8 cellular contexts compared by ENCODE assay signal in the genomic region with DNA sequence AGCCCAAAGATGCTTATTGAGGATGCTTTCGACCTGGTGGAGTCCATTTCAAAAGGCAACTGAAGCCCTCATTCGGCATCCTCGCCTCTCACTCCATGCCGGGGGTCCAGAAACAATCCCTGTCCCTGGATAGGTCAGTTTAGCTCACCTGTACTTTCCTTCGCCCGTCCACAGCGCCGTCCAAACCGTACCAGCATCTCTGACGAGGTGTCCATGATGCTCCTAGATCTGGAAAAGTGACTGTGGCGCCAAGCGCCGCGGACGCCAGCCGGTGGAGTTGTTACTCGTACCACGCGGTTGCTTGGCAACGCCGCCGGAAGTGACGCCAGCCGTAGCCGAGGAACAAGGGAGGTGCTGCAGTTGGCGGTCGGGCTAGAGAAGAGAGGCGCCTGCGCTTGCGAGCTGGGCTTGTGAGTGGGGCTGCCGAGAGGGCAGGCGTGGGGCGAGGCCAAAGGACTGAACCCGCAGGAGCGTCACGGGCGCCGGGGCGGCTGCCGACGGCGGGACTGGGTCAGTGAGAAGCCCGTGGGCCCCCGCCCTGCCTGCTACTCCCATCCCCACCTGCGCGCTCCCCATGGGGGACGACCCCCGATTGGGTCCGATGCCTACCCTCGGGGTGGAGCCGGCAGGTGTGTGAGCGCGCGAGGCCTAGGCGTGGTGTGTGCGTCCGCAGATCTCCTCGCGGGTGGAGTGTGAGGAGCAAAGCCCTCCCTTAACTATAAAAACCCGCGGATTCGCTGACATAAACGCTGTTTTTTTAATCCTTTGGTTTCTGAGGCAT. TPM values are rescaled to one million over a fixed set of nuclear protein-coding genes. Genes with fewer than 3 reads are reported as not detected.
DNase-seq lines count a peak whose midpoint lies in the region; TF ChIP-seq lines count a peak whose summit lies in the region.

A gene with protein sequence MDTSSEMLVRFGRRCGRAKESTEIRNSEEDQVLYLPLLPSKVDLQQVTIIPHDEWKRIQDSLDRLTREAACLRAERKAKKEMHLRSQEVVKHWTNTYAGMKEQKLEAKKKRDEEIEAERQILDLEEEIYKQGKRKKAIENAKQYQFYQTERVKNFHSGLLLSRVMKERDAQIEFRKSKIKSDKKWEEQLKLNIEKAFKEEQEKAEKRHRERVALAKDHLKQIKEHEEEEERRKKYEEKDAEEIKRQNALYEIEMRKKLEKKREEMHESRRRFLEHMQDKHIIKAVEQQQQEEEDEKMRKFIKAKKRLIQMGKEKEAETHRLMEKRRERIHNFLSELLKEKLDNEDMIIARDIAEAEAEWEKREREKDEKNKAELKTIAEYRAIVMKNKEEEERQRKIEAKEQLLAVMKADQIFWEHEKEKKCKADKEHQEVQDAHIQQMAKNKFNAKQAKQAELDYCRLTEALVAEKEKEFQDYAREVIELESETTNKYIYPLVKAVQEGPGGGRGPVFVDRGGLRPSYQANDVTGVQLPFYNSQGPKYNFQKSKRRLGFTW (minus strand): TSS at position 293 of the 781 bp plus-strand sequence. CDS start 78 bp downstream, at position 215.
A gene with protein sequence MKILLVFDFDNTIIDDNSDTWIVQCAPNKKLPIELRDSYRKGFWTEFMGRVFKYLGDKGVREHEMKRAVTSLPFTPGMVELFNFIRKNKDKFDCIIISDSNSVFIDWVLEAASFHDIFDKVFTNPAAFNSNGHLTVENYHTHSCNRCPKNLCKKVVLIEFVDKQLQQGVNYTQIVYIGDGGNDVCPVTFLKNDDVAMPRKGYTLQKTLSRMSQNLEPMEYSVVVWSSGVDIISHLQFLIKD (plus strand): TSS at position 357 of the 781 bp plus-strand sequence. CDS start 6,503 bp downstream, outside the sequence.

- H3K27me3 ChIP-seq in HAP-1 (ENCODE audit: low read depth) (no peaks in the 10 kb centered on the region), MG63 (no peaks in the 10 kb centered on the region)

- peaks cover 33% of the 10 kb centered on the region for H3K36me3 Mint-ChIP-seq in nephron progenitor cell (ENCODE audit: low read depth)
- peaks cover 27% of the 10 kb centered on the region for H3K36me3 Mint-ChIP-seq in stimulated activated naive CD8-positive, alpha-beta T cell treated with anti-CD3 and anti-CD28 coated beads, Interleukin-15, Interleukin-2, amounts not matched to agents 100 ng/mL and 50 ng/mL, for 24 hours (ENCODE audit: low read depth)

- DNase-seq in G401 (ENCODE audit: low spot score) (peak; percentile 99), HAP-1 (ENCODE audit: low spot score in 2 of 2) (peak; percentile 91 to 99), MG63 (peak; percentile 97), SHP77 (lab: John Stamatoyannopoulos, UW) (peak; percentile 78 to 88), activated gamma-delta T cell (lab: John Stamatoyannopoulos, UW) (peak; percentile 100), fibroblast of villous mesenchyme (ENCODE audit: low read depth) (peak; percentile 97), nephron progenitor cell (peak; percentile 99)

- H3K27ac Mint-ChIP-seq in nephron progenitor cell: peak within 1 kb of the TSS; percentile 99
- H3K27ac Mint-ChIP-seq in stimulated activated naive CD8-positive, alpha-beta T cell treated with anti-CD3 and anti-CD28 coated beads, Interleukin-15, Interleukin-2, amounts not matched to agents 100 ng/mL and 50 ng/mL, for 24 hours: peak within 1 kb of the TSS; percentile 94

- H3K36me3 ChIP-seq in HAP-1 (replicated peaks) (peaks cover 5% of the 10 kb centered on the region), MG63 (no peaks in the 10 kb centered on the region)

- H3K9me3 ChIP-seq in HAP-1: peaks cover 3% of the 10 kb centered on the region; the same call in 1 of the 2 replicates
- no peaks in the 10 kb centered on the region for H3K9me3 ChIP-seq in MG63

- peak within 1 kb of the TSS; percentile 92 for H3K4me3 Mint-ChIP-seq in nephron progenitor cell
- H3K4me3 Mint-ChIP-seq in stimulated activated naive CD8-positive, alpha-beta T cell treated with anti-CD3 and anti-CD28 coated beads, Interleukin-15, Interleukin-2, amounts not matched to agents 100 ng/mL and 50 ng/mL, for 24 hours: peak within 1 kb of the TSS; percentile 93

- H3K4me1 ChIP-seq in HAP-1: peaks cover 10% of the 10 kb centered on the region

- H3K27me3 Mint-ChIP-seq in nephron progenitor cell (ENCODE audit: low read depth, poor library complexity): peaks cover 18% of the 10 kb centered on the region
- H3K27me3 Mint-ChIP-seq in stimulated activated naive CD8-positive, alpha-beta T cell treated with anti-CD3 and anti-CD28 coated beads, Interleukin-15, Interleukin-2, amounts not matched to agents 100 ng/mL and 50 ng/mL, for 24 hours: peaks cover 8% of the 10 kb centered on the region

- H3K4me1 Mint-ChIP-seq in nephron progenitor cell: peaks cover 25% of the 10 kb centered on the region
- peaks cover 15% of the 10 kb centered on the region for H3K4me1 Mint-ChIP-seq in stimulated activated naive CD8-positive, alpha-beta T cell treated with anti-CD3 and anti-CD28 coated beads, Interleukin-15, Interleukin-2, amounts not matched to agents 100 ng/mL and 50 ng/mL, for 24 hours (ENCODE audit: low read depth)

- in situ Hi-C loops in G401 (cut with HindIII; ENCODE audit: low sequenced_read_pairs) (no loop called here), HAP-1 (cut with MboI; ENCODE audit: low sequenced_read_pairs) (no loop called here)

- peaks cover 18% of the 10 kb centered on the region for H3K9me3 Mint-ChIP-seq in nephron progenitor cell
- peaks cover 13% of the 10 kb centered on the region for H3K9me3 Mint-ChIP-seq in stimulated activated naive CD8-positive, alpha-beta T cell treated with anti-CD3 and anti-CD28 coated beads, Interleukin-15, Interleukin-2, amounts not matched to agents 100 ng/mL and 50 ng/mL, for 24 hours

- TF ChIP-seq CTCF in fibroblast of villous mesenchyme (IDR thresholded peaks at IDR 0.05; ENCODE audit: insufficient read depth, low read depth, low read length): no peak
- no peak for TF ChIP-seq CTCF in nephron progenitor cell (IDR thresholded peaks at IDR 0.05)

- H3K4me3 ChIP-seq in HAP-1: peak within 1 kb of the TSS; percentile 87
- peak within 1 kb of the TSS; percentile 82 for H3K4me3 ChIP-seq in MG63
- peak within 1 kb of the TSS; percentile 87 for H3K4me3 ChIP-seq in fibroblast of villous mesenchyme (ENCODE audit: low read depth, low read length)

RNA-seq across cellular contexts. Expression of the first gene that starts in this region (rescaled TPM):
- 0.07 TPM in 1 of 2 replicates, not detected in the other for total RNA-seq in G401 (2014; rRNA removed; shearing (Covaris generic))
- not detected in 2 replicates for total RNA-seq in MG63 (2014; rRNA removed; shearing (Covaris generic); ENCODE audit: low replicate concordance)
- not detected in 2 replicates for total RNA-seq in fibroblast of villous mesenchyme

RNA-seq across cellular contexts. Expression of the second gene that starts in this region (rescaled TPM):
- 5.4 and 9.3 TPM in 2 replicates for total RNA-seq in G401 (2014; rRNA removed; shearing (Covaris generic))
- total RNA-seq in MG63 (2014; rRNA removed; shearing (Covaris generic); ENCODE audit: low replicate concordance): 5.1 and 8.5 TPM in 2 replicates
- 2.6 and 3.5 TPM in 2 replicates for total RNA-seq in fibroblast of villous mesenchyme

Comparison
In these comparisons a context has a peak if more than half of its experiments do, and no peak if none do; other contexts are left out.
1. Peak in every context shown above with its lines: DNase-seq and H3K4me3 ChIP-seq.